In the genomic region with DNA sequence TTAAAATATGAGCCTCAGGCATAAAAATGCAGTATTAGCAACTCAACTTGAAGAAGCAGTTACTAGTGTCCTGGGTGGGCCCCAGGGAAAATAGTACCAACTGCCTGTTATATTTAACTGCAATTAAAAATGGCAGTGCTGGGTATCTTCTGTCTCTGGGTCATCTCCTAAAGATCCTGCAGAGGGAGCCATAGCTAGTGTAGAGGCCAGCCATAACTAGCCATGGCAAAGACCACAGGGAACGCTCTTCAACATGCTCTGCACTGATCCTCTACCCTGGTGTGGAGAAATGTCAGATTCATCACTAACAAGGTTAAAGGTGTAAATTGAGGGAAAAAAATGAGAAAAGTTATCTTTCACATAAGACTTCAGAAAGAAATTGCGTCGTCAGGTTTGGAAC, we compare ENCODE assay signal across 11 cellular contexts.
DNase-seq lines count a peak whose midpoint lies in the region; ATAC-seq and TF ChIP-seq lines count a peak whose summit lies in the region.
"Had no signal": no experiment of that assay in that cellular context is flagged by ENCODE, and none has a peak within 500 bp of the region (broad histone marks: within the 10 kb centered on the region; RNA-seq: fewer than 3 reads in every experiment).

No MANE protein-coding gene starts in this region.

- H3K27me3 Mint-ChIP-seq in CD8-positive, alpha-beta memory T cell = peaks cover 0 to 6% of the 10 kb centered on the region in 2 donors
- H3K27me3 Mint-ChIP-seq: naive thymus-derived CD4-positive, alpha-beta T cell had no signal

- intact Hi-C loops in heart left ventricle (cut with DNase I) (no loop called here), transverse colon (cut with DNase I; ENCODE audit: low total_unique reads) (no loop called here)

- in situ Hi-C loops in G401 (cut with HindIII; ENCODE audit: low sequenced_read_pairs) (no loop called here), SK-MEL-5 (cut with HindIII; ENCODE audit: low pct_unique_long_range_greater_than_20kb, low sequenced_read_pairs) (no loop called here), transverse colon (cut with MboI; ENCODE audit: low pct_ligation_motif_present in 1 of 4, low pct_unique_long_range_greater_than_20kb in 1 of 4, low sequenced_read_pairs in 3 of 4) (no loop called here)

- 64 to 80% (median 77%) methylated on average over 3 of the region's 3 CpGs for WGBS in heart left ventricle, 4 donors
- WGBS in transverse colon (ENCODE audit: low coverage in 1 of 2), 2 donors = 76 to 79% methylated on average over 3 of the region's 3 CpGs

- H3K27ac Mint-ChIP-seq in CD8-positive, alpha-beta memory T cell = no peak overlapping the region
- H3K27ac Mint-ChIP-seq: activated T-cell treated with anti-CD3 and anti-CD28 coated beads, Interleukin-2, amount 50 U/mL, for 72 hours; naive thymus-derived CD4-positive, alpha-beta T cell had no signal

- H3K9me3 ChIP-seq in heart left ventricle (peaks cover 0 to 67% (median 4%) of the 10 kb centered on the region in 12 donors), transverse colon (peaks cover 5 to 18% of the 10 kb centered on the region in 2 donors)
- no peaks in the 10 kb centered on the region for H3K9me3 ChIP-seq in CD8-positive, alpha-beta memory T cell (ENCODE audit: low read length)

- ATAC-seq in heart left ventricle = peak in 3 of 4 donors; percentile 57 to 71 (median 70)
- ATAC-seq in HG03108 (IDR thresholded peaks at IDR 0.05; ENCODE audit: unreplicated experiment) = no peak
- ATAC-seq: activated T-cell treated with anti-CD3 and anti-CD28 coated beads, Interleukin-2, amount 50 U/mL, for 72 hours; naive thymus-derived CD4-positive, alpha-beta T cell had no signal

- H3K4me3 Mint-ChIP-seq in CD8-positive, alpha-beta memory T cell = no peak overlapping the region
- H3K4me3 Mint-ChIP-seq: activated T-cell treated with anti-CD3 and anti-CD28 coated beads, Interleukin-2, amount 50 U/mL, for 72 hours; naive thymus-derived CD4-positive, alpha-beta T cell had no signal

- no peaks in the 10 kb centered on the region for H3K36me3 ChIP-seq in heart left ventricle
- H3K36me3 ChIP-seq in CD8-positive, alpha-beta memory T cell (ENCODE audit: insufficient read depth, low read length) = no peaks in the 10 kb centered on the region
- no peaks in the 10 kb centered on the region for H3K36me3 ChIP-seq in transverse colon

- TF ChIP-seq EP300 in transverse colon (IDR thresholded peaks at IDR 0.05; ENCODE audit: low read depth) = no peak

- H3K4me3 ChIP-seq in heart left ventricle = no peak overlapping the region
- no peak overlapping the region for H3K4me3 ChIP-seq in CD8-positive, alpha-beta memory T cell (ENCODE audit: low read length)
- H3K4me3 ChIP-seq in transverse colon = no peak overlapping the region

- CTCF ChIA-PET in CD8-positive, alpha-beta memory T cell (lab: Charles Lee) = no interaction called here

- H3K36me3 Mint-ChIP-seq in CD8-positive, alpha-beta memory T cell = peaks cover 2 to 12% (median 8%) of the 10 kb centered on the region in 3 donors

- DNase-seq in G401 (ENCODE audit: low spot score) = peak; percentile 19
- DNase-seq in SK-MEL-5 (ENCODE audit: low read depth, low spot score) = peak; percentile 46
- DNase-seq in heart left ventricle = no peak
- DNase-seq in activated gamma-delta T cell treated with Interleukin-2 at 50 U/mL for 16 hours = no peak
- no peak for DNase-seq in CD8-positive, alpha-beta memory T cell
- DNase-seq in transverse colon = no peak
- DNase-seq: activated T-cell treated with anti-CD3 and anti-CD28 coated beads, Interleukin-2, amount 50 U/mL, for 72 hours; naive thymus-derived CD4-positive, alpha-beta T cell had no signal

- H3K27me3 ChIP-seq in heart left ventricle (no peaks in the 10 kb centered on the region), transverse colon (no peaks in the 10 kb centered on the region)
- H3K27me3 ChIP-seq in CD8-positive, alpha-beta memory T cell (ENCODE audit: insufficient read depth, low read length, poor library complexity, severe bottlenecking) = no peaks in the 10 kb centered on the region

- no peak for TF ChIP-seq POLR2A in heart left ventricle (IDR thresholded peaks at IDR 0.05)
- TF ChIP-seq POLR2A in transverse colon (IDR thresholded peaks at IDR 0.05) = no peak

- peak; percentile 72 for TF ChIP-seq CTCF in 22Rv1 (IDR thresholded peaks at IDR 0.05)
- peak in 11 of 12 donors; percentile 11 to 44 (median 30) for TF ChIP-seq CTCF in heart left ventricle (IDR thresholded peaks at IDR 0.05)
- no peak for TF ChIP-seq CTCF in transverse colon (IDR thresholded peaks at IDR 0.05)

- POLR2A ChIA-PET in CD8-positive, alpha-beta memory T cell (lab: Charles Lee) = no interaction called here

- H3K9me3 Mint-ChIP-seq in CD8-positive, alpha-beta memory T cell = peaks cover 39 to 75% (median 49%) of the 10 kb centered on the region in 5 donors

- H3K4me1 ChIP-seq in heart left ventricle = peaks cover 0 to 8% (median 0%) of the 10 kb centered on the region in 12 donors
- no peaks in the 10 kb centered on the region for H3K4me1 ChIP-seq in CD8-positive, alpha-beta memory T cell (ENCODE audit: insufficient read depth, low read length)
- H3K4me1 ChIP-seq in transverse colon = no peaks in the 10 kb centered on the region

- H3K27ac ChIP-seq in 22Rv1 (no peak overlapping the region), heart left ventricle (no peak overlapping the region), transverse colon (no peak overlapping the region)
- H3K27ac ChIP-seq in CD8-positive, alpha-beta memory T cell (ENCODE audit: low read depth, low read length) = no peak overlapping the region
- H3K27ac ChIP-seq: RWPE1 had no signal

- no peaks in the 10 kb centered on the region for H3K4me1 Mint-ChIP-seq in CD8-positive, alpha-beta memory T cell
- H3K4me1 Mint-ChIP-seq: naive thymus-derived CD4-positive, alpha-beta T cell had no signal

Comparison
In these comparisons a context has a peak if more than half of its experiments do, and no peak if none do; other contexts are left out.
1. CTCF ChIP-seq: peak in 22Rv1 (single experiment) and heart left ventricle (11 of 12); none in transverse colon (0 of 5).
2. DNase-seq: peak in G401 (single experiment) and SK-MEL-5 (single experiment); none in heart left ventricle (0 of 5), activated gamma-delta T cell treated with Interleukin-2 at 50 U/mL for 16 hours (single experiment), CD8-positive, alpha-beta memory T cell (0 of 5) and transverse colon (single experiment).